In genomic region chr17:67376892-67377726, GRCh38 we compare ENCODE assay signal across 8 cellular contexts. TPM values are rescaled to one million over a fixed set of nuclear protein-coding genes. Genes with fewer than 3 reads are reported as not detected.
DNase-seq lines count a peak whose midpoint lies in the region; ATAC-seq and TF ChIP-seq lines count a peak whose summit lies in the region.

Gene PITPNC1 (plus strand): TSS chr17:67377281.

- peak; percentile 68 for TF ChIP-seq POLR2A in GM18505 (IDR thresholded peaks at IDR 0.05; ENCODE audit: borderline replicate concordance, extremely low read depth, insufficient read depth, insufficient read length)

- DNase-seq in NCI-H1930 (lab: John Stamatoyannopoulos, UW) = peak; percentile 60 to 74
- peak; percentile 77 for DNase-seq in T1000 (lab: John Stamatoyannopoulos, UW)
- peak; percentile 65 for DNase-seq in astrocyte of the cerebellum (ENCODE audit: low read depth)
- peak; percentile 92 for DNase-seq in hepatocyte (ENCODE audit: low spot score)
- DNase-seq in retinal pigment epithelial cell (ENCODE audit: low read depth) = no peak
- no peak for DNase-seq in NCI-H1048 (lab: John Stamatoyannopoulos, UW)

- no peaks in the 10 kb centered on the region for H3K9me3 ChIP-seq in hepatocyte (ENCODE audit: low read depth)

- 1% methylated on average over 36 of the region's 76 CpGs for WGBS in hepatocyte (ENCODE audit: low lambda C conversion rate, missing lambda C conversion rate)

- no peaks in the 10 kb centered on the region for H3K9me2 ChIP-seq in hepatocyte (replicated peaks; ENCODE audit: insufficient read depth)

- peaks cover 9% of the 10 kb centered on the region for H3K79me2 ChIP-seq in hepatocyte

- no peaks in the 10 kb centered on the region for H3K36me3 ChIP-seq in hepatocyte (replicated peaks; ENCODE audit: insufficient read depth, low read depth)

- ATAC-seq in GM18505 (IDR thresholded peaks at IDR 0.05; ENCODE audit: unreplicated experiment) (peak; percentile 65), HG02884 (IDR thresholded peaks at IDR 0.05; ENCODE audit: unreplicated experiment) (peak; percentile 67)

- H3K27me3 ChIP-seq in hepatocyte = no peaks in the 10 kb centered on the region

- H3K4me1 ChIP-seq in hepatocyte (ENCODE audit: insufficient read depth) = peaks cover 3% of the 10 kb centered on the region

- peak within 1 kb of the TSS; percentile 95 for H2AFZ ChIP-seq in hepatocyte

- H3K4me3 ChIP-seq in astrocyte of the cerebellum (ENCODE audit: low read depth, low read length) (peak within 1 kb of the TSS; percentile 90), hepatocyte (peak within 1 kb of the TSS; percentile 99), retinal pigment epithelial cell (ENCODE audit: low read length) (peak within 1 kb of the TSS; percentile 84)

- H3K4me2 ChIP-seq in hepatocyte = peak within 1 kb of the TSS; percentile 98

- H3K27ac ChIP-seq in hepatocyte = peak within 1 kb of the TSS; percentile 94

- TF ChIP-seq CTCF in astrocyte of the cerebellum (IDR thresholded peaks at IDR 0.05; ENCODE audit: low read depth, low read length, missing control alignments) = no peak
- TF ChIP-seq CTCF in hepatocyte (IDR thresholded peaks at IDR 0.05; ENCODE audit: poor library complexity) = no peak
- TF ChIP-seq CTCF in retinal pigment epithelial cell (conservative IDR thresholded peaks at IDR 0.05; ENCODE audit: low read depth, low read length) = no peak

- in situ Hi-C loops in astrocyte of the cerebellum (cut with HindIII; ENCODE audit: low sequenced_read_pairs) = no loop called here

- H4K20me1 ChIP-seq in hepatocyte (ENCODE audit: insufficient read depth, poor library complexity, severe bottlenecking) = no peaks in the 10 kb centered on the region

RNA-seq across cellular contexts. Expression of gene PITPNC1, which starts in this region (rescaled TPM):
- 4.6 and 8.3 TPM in 2 replicates for total RNA-seq in hepatocyte
- polyA plus RNA-seq in hepatocyte = 8.1 and 9.3 TPM in 2 replicates

Comparison
In these comparisons a context has a peak if more than half of its experiments do, and no peak if none do; other contexts are left out.
1. DNase-seq: peak in NCI-H1930 (2 of 2), T1000 (single experiment), astrocyte of the cerebellum (single experiment) and hepatocyte (single experiment); none in retinal pigment epithelial cell (single experiment) and NCI-H1048 (single experiment).
2. Peak in every context shown above with its lines, with median percentiles within 50 percentile points of each other: H3K4me3 ChIP-seq.